Comparison of ENCODE assay signal across 12 cellular contexts in genomic region chr17:65048441-65048840, GRCh38. TPM values are rescaled to one million over a fixed set of nuclear protein-coding genes. Genes with fewer than 3 reads are reported as not detected.
DNase-seq lines count a peak whose midpoint lies in the region; ATAC-seq and TF ChIP-seq lines count a peak whose summit lies in the region.
"Had no signal": no experiment of that assay in that cellular context is flagged by ENCODE, and none has a peak within 500 bp of the region (broad histone marks: within the 10 kb centered on the region; RNA-seq: fewer than 3 reads in every experiment).

No MANE protein-coding gene starts in this region.

- 0 out of 2 replicates have a peak overlapping the region, but pooled peaks have one; percentile 29 for H3K4me2 ChIP-seq in GM23338

- no peaks in the 10 kb centered on the region for H3K9me3 Mint-ChIP-seq in GM23338
- H3K9me3 Mint-ChIP-seq in T-cell: no peaks in the 10 kb centered on the region
- H3K9me3 Mint-ChIP-seq in stimulated activated naive B cell treated with anti-CD40 and anti-IgM and Interleukin-4, amounts not matched to agents 10 μg/mL and 1 μg/mL and 100 μg/mL, for 72 hours: no peaks in the 10 kb centered on the region
- peaks cover 3% of the 10 kb centered on the region for H3K9me3 Mint-ChIP-seq in glutamatergic neuron (ENCODE audit: unreplicated experiment)
- H3K9me3 Mint-ChIP-seq: WTC11 had no signal

- peaks cover 10% of the 10 kb centered on the region for H3K4me1 Mint-ChIP-seq in GM23338
- peaks cover 69 to 86% (median 82%) of the 10 kb centered on the region in 3 donors for H3K4me1 Mint-ChIP-seq in T-cell
- H3K4me1 Mint-ChIP-seq in stimulated activated naive B cell treated with anti-CD40 and anti-IgM and Interleukin-4, amounts not matched to agents 10 μg/mL and 1 μg/mL and 100 μg/mL, for 72 hours: peaks cover 37 to 80% of the 10 kb centered on the region in 2 donors
- H3K4me1 Mint-ChIP-seq in glutamatergic neuron (ENCODE audit: low read depth, unreplicated experiment): peaks cover 2% of the 10 kb centered on the region

- no peaks in the 10 kb centered on the region for H3K9me3 ChIP-seq in left lung

- H3K27ac Mint-ChIP-seq in GM23338 (no peak overlapping the region), T-cell (peak overlapping the region; percentile 70 to 72), glutamatergic neuron (ENCODE audit: unreplicated experiment) (no peak overlapping the region)
- H3K27ac Mint-ChIP-seq in stimulated activated naive B cell treated with anti-CD40 and anti-IgM and Interleukin-4, amounts not matched to agents 10 μg/mL and 1 μg/mL and 100 μg/mL, for 72 hours: peak overlapping the region; percentile 42

- H3K36me3 ChIP-seq in GM23338 (ENCODE audit: insufficient read depth) (peaks cover 14% of the 10 kb centered on the region), left lung (peaks cover 0 to 63% of the 10 kb centered on the region in 2 donors)

- H3K27ac ChIP-seq in GM23338 (ENCODE audit: low read depth) (peak overlapping the region; percentile 35; the same call in 1 of the 2 replicates), left lung (peak overlapping the region; percentile 75 to 85)
- H3K27ac ChIP-seq: foreskin keratinocyte had no signal

- H3K4me3 ChIP-seq in GM23338 (no peak overlapping the region), left lung (peak overlapping the region in 1 of 2 donors; percentile 8)

- TF ChIP-seq CTCF in GM23338 (conservative IDR thresholded peaks at IDR 0.05; ENCODE audit: low read depth in 2 of 2) (no peak), left lung (IDR thresholded peaks at IDR 0.05) (no peak), glutamatergic neuron (IDR thresholded peaks at IDR 0.05; ENCODE audit: partially characterized antibody, unreplicated experiment) (no peak)

- H3K4me3 Mint-ChIP-seq in GM23338: no peak overlapping the region
- peak overlapping the region in 2 of 3 donors; percentile 27 to 49 for H3K4me3 Mint-ChIP-seq in T-cell
- peak overlapping the region; percentile 19 to 22 for H3K4me3 Mint-ChIP-seq in stimulated activated naive B cell treated with anti-CD40 and anti-IgM and Interleukin-4, amounts not matched to agents 10 μg/mL and 1 μg/mL and 100 μg/mL, for 72 hours
- H3K4me3 Mint-ChIP-seq in glutamatergic neuron (ENCODE audit: unreplicated experiment): no peak overlapping the region
- H3K4me3 Mint-ChIP-seq: WTC11 had no signal

- DNase-seq in GM23338 (ENCODE audit: low spot score): no peak
- DNase-seq in T-cell: no peak
- no peak for DNase-seq in left lung
- no peak for DNase-seq in stimulated activated naive B cell treated with anti-CD40 and anti-IgM and Interleukin-4, amounts not matched to agents 10 μg/mL and 1 μg/mL and 100 μg/mL, for 72 hours
- DNase-seq in cerebellar nuclear complex (lab: John Stamatoyannopoulos, UW): no peak
- DNase-seq in glutamatergic neuron: no peak
- no peak for DNase-seq in effector CD4-positive, alpha-beta T cell
- DNase-seq: activated effector memory CD4-positive, alpha-beta T cell treated with Interleukin-2 at 50 U/mL for 16 hours; COR-L47; foreskin keratinocyte had no signal

- H3K4me1 ChIP-seq in GM23338 (ENCODE audit: insufficient read depth) (peaks cover 8% of the 10 kb centered on the region; the same call in 1 of the 2 replicates), left lung (peaks cover under 1 to 96% of the 10 kb centered on the region in 2 donors)

- peaks cover 52% of the 10 kb centered on the region for H3K36me3 Mint-ChIP-seq in GM23338 (ENCODE audit: low read depth)
- H3K36me3 Mint-ChIP-seq in T-cell: peaks cover 58% of the 10 kb centered on the region
- H3K36me3 Mint-ChIP-seq in stimulated activated naive B cell treated with anti-CD40 and anti-IgM and Interleukin-4, amounts not matched to agents 10 μg/mL and 1 μg/mL and 100 μg/mL, for 72 hours: peaks cover 43 to 62% of the 10 kb centered on the region in 2 donors
- H3K36me3 Mint-ChIP-seq in glutamatergic neuron (ENCODE audit: unreplicated experiment): no peaks in the 10 kb centered on the region

- CTCF ChIA-PET in T-cell (lab: Charles Lee): no interaction called here

- H3K79me2 ChIP-seq in GM23338 (replicated peaks; ENCODE audit: insufficient read depth): peaks cover 98% of the 10 kb centered on the region

- H3K27me3 Mint-ChIP-seq in GM23338 (ENCODE audit: insufficient read depth, low read depth, poor library complexity) (peaks cover 2% of the 10 kb centered on the region), T-cell (no peaks in the 10 kb centered on the region), glutamatergic neuron (ENCODE audit: unreplicated experiment) (no peaks in the 10 kb centered on the region)
- no peaks in the 10 kb centered on the region for H3K27me3 Mint-ChIP-seq in stimulated activated naive B cell treated with anti-CD40 and anti-IgM and Interleukin-4, amounts not matched to agents 10 μg/mL and 1 μg/mL and 100 μg/mL, for 72 hours

- H4K20me1 ChIP-seq in GM23338 (replicated peaks; ENCODE audit: insufficient read depth): peaks cover 12% of the 10 kb centered on the region; the same call in 1 of the 2 replicates

- H3K27me3 ChIP-seq in GM23338 (ENCODE audit: insufficient read depth): no peaks in the 10 kb centered on the region
- H3K27me3 ChIP-seq in left lung: no peaks in the 10 kb centered on the region
- H3K27me3 ChIP-seq: foreskin keratinocyte had no signal

- H3K9me2 ChIP-seq in GM23338 (ENCODE audit: insufficient read depth): no peaks in the 10 kb centered on the region

- no peak overlapping the region for H2AFZ ChIP-seq in GM23338

- intact Hi-C loops in left lung (cut with DNase I): no loop called here

- POLR2A ChIA-PET in T-cell (lab: Charles Lee): interaction anchor here (0.7 to 1.2 kb wide), 2 partner anchors 9 to 20 kb away, joined by 3 read pairs; no protein-coding TSS in a partner anchor

- H3F3A ChIP-seq in GM23338 (replicated peaks; ENCODE audit: low read depth): no peaks in the 10 kb centered on the region

- ATAC-seq in GM23338 (no peak), T-cell (replicated peaks in 1 of 4) (no peak), left lung (no peak), HG03342 (IDR thresholded peaks at IDR 0.05; ENCODE audit: unreplicated experiment) (no peak)
- no peak for ATAC-seq in stimulated activated naive B cell treated with anti-CD40 and anti-IgM and Interleukin-4, amounts not matched to agents 10 μg/mL and 1 μg/mL and 100 μg/mL, for 72 hours (replicated peaks)
- ATAC-seq: foreskin keratinocyte, WTC11 had no signal

TF ChIP-seq in GM23338, 12 proteins besides CTCF, POLR2A, EP300 and RAD21:
- TF ChIP-seq JUNB (IDR thresholded peaks at IDR 0.05; ENCODE audit: unreplicated experiment): no peak
- TF ChIP-seq NANOG (IDR thresholded peaks at IDR 0.05; ENCODE audit: borderline replicate concordance): no peak
- TF ChIP-seq REST (IDR thresholded peaks at IDR 0.05; ENCODE audit: unreplicated experiment): no peak

RNA-seq across cellular contexts. Expression of gene GNA13, which starts 8.1 kb away (rescaled TPM):
- 88.1 and 95.5 TPM in 2 replicates for total RNA-seq in GM23338 (2014; rRNA removed; shearing (Covaris generic))
- 19.0 and 20.2 TPM in 2 replicates for polyA plus RNA-seq in GM23338 (2016; fragmentation: Nextera tagmentation; extraction: Ambion mirVana)
- total RNA-seq in T-cell (100 to 1,000 TPM in 1 of 5 donors, 10 to 100 TPM in 4; 77.3 to 109 (median 89.3) TPM), left lung (10 to 100 TPM; 41.5 to 55.0 TPM), glutamatergic neuron (ENCODE audit: unreplicated experiment) (50.7 TPM)

Comparison
In these comparisons a context has a peak if more than half of its experiments do, and no peak if none do; other contexts are left out.
1. H3K27ac Mint-ChIP-seq: peak in T-cell (2 of 2) and stimulated activated naive B cell treated with anti-CD40 and anti-IgM and Interleukin-4, amounts not matched to agents 10 μg/mL and 1 μg/mL and 100 μg/mL, for 72 hours (single experiment); none in GM23338 (single experiment) and glutamatergic neuron (single experiment).
2. H3K4me3 Mint-ChIP-seq: peak in T-cell (2 of 3) and stimulated activated naive B cell treated with anti-CD40 and anti-IgM and Interleukin-4, amounts not matched to agents 10 μg/mL and 1 μg/mL and 100 μg/mL, for 72 hours (2 of 2); none in GM23338 (single experiment) and glutamatergic neuron (single experiment).